ENCODE assay signal across 6 cellular contexts in the genomic region with DNA sequence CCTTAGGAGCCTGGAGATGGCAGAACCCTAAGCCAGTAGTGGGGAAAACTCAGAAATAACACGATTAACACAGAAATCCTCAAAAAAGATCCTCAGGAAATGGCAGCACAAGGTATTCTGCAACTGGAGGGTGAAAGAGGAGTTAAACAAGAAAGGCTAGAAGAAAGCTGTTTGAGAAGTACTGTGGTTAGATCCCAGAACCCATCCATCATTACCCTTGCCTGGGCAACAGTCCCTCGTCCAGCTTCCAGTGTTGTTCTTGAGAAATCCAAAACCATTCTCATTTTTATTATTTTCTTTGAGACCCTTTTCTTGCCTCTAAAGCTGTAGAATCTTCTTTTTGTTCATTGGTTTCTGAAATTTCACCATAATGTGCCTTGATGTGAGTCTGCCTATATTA. TPM values are rescaled to one million over a fixed set of nuclear protein-coding genes. Genes with fewer than 3 reads are reported as not detected.
"Had no signal": no experiment of that assay in that cellular context is flagged by ENCODE, and none has a peak within 500 bp of the region (broad histone marks: within the 10 kb centered on the region; RNA-seq: fewer than 3 reads in every experiment).

No MANE protein-coding gene starts in this region.

- H3K36me3 Mint-ChIP-seq: IgD-negative memory B cell had no signal

- H3K27ac Mint-ChIP-seq: H9, IgD-negative memory B cell had no signal

- H3K4me2 ChIP-seq: KMS-11 had no signal

- H2AFZ ChIP-seq: GM23248 had no signal

- H3K4me3 Mint-ChIP-seq: H9, IgD-negative memory B cell had no signal

- H3K4me3 ChIP-seq: GM23248 had no signal

- H3K27ac ChIP-seq: GM23248, KMS-11 had no signal

- DNase-seq: GM23248, H9, HCEC 1CT, KBM-7 had no signal

RNA-seq across cellular contexts. Expression of a gene that starts 2.7 kb away (rescaled TPM):
- polyA plus RNA-seq: IgD-negative memory B cell had no signal
